12 cellular contexts compared by ENCODE assay signal in the genomic region with DNA sequence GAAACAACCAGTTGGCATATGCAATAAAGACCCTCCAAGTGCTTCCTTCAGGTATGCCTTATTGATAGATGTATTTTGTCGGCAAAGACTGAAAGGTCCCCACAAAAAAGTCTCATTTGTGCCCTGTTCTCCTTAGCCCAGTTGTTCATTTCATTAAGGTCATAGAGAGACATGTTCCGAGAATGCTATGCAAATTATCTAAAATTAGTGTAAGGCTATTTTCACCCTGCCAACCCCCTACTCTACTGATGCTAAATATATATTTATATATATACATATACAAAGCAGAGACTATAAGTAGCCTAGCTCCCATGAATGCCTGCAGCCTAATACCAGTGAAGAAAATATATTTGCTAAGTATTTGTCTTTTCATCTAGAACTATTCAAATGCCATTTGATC.
DNase-seq lines count a peak whose midpoint lies in the region; ATAC-seq and TF ChIP-seq lines count a peak whose summit lies in the region.
"Had no signal": no experiment of that assay in that cellular context is flagged by ENCODE, and none has a peak within 500 bp of the region (broad histone marks: within the 10 kb centered on the region; RNA-seq: fewer than 3 reads in every experiment).

No MANE protein-coding gene starts in this region.

- in situ Hi-C loops in G401 (cut with HindIII; ENCODE audit: low sequenced_read_pairs) = no loop called here

- CTCF ChIA-PET in SK-N-SH (lab: Yijun Ruan, JAX) = no interaction called here

- no peak for TF ChIP-seq EP300 in SK-N-SH (IDR thresholded peaks at IDR 0.05; ENCODE audit: borderline replicate concordance in 1 of 2, low read depth in 1 of 2, low read length in 1 of 2)

- H3K79me2 ChIP-seq in SK-N-SH (ENCODE audit: insufficient read depth) = no peaks in the 10 kb centered on the region

- 0 out of 2 replicates have a peak overlapping the region, but pooled peaks have one; percentile 57 for H3K27ac ChIP-seq in BLaER1
- H3K27ac ChIP-seq in SK-N-SH (ENCODE audit: low read depth in 2 of 2, low read length in 1 of 2) = no peak overlapping the region
- H3K27ac ChIP-seq: PC-9 had no signal

- DNase-seq in SK-N-SH (no peak), G401 (ENCODE audit: low spot score) (no peak), GM10266 (ENCODE audit: extremely low spot score) (no peak)
- DNase-seq in activated T-cell treated with anti-CD3 and anti-CD28 coated beads, Interleukin-2, amount 50 U/mL, for 1 hour = no peak
- DNase-seq: 8988T, NCI-H2227 treated with DMSO at 0.1 percent for 48 hours, PC-9, T1000 had no signal

- 63% methylated on average over 2 of the region's 2 CpGs for WGBS in SK-N-SH (ENCODE audit: low lambda C conversion rate)

- TF ChIP-seq CTCF in SK-N-SH (IDR thresholded peaks at IDR 0.05) (no peak), GM10266 (IDR thresholded peaks at IDR 0.05; ENCODE audit: control insufficient read depth, insufficient read depth, low read depth, missing control alignments) (no peak)

- peaks cover 26% of the 10 kb centered on the region for H3K9me3 ChIP-seq in BLaER1
- H3K9me3 ChIP-seq in SK-N-SH = no peaks in the 10 kb centered on the region

- H3K9ac ChIP-seq in BLaER1 (no peak overlapping the region), SK-N-SH (no peak overlapping the region)

- H3K4me1 ChIP-seq in BLaER1 (peaks cover 28% of the 10 kb centered on the region), SK-N-SH (ENCODE audit: control insufficient read depth in 1 of 2, insufficient read depth in 2 of 2, low read depth in 1 of 2, low read length in 1 of 2) (no peaks in the 10 kb centered on the region)

- H3K4me2 ChIP-seq in BLaER1 = peak overlapping the region; percentile 75
- no peak overlapping the region for H3K4me2 ChIP-seq in SK-N-SH
- H3K4me2 ChIP-seq: PC-9 had no signal

- no peak for TF ChIP-seq RAD21 in SK-N-SH (IDR thresholded peaks at IDR 0.05; ENCODE audit: low read length)

- no peaks in the 10 kb centered on the region for H3F3A ChIP-seq in SK-N-SH (replicated peaks; ENCODE audit: insufficient read depth)

- H3K36me3 ChIP-seq in BLaER1 (no peaks in the 10 kb centered on the region), SK-N-SH (replicated peaks in 1 of 2; ENCODE audit: control insufficient read depth in 1 of 2, insufficient read depth in 2 of 2, low read length in 1 of 2) (no peaks in the 10 kb centered on the region)

- ATAC-seq in GM19043 (IDR thresholded peaks at IDR 0.05; ENCODE audit: low read depth, unreplicated experiment) = peak; percentile 65
- ATAC-seq in GM21737 (IDR thresholded peaks at IDR 0.05; ENCODE audit: unreplicated experiment) = peak; percentile 59
- peak; percentile 51 for ATAC-seq in HG03159 (IDR thresholded peaks at IDR 0.05; ENCODE audit: unreplicated experiment)

- no peaks in the 10 kb centered on the region for H3K9me2 ChIP-seq in SK-N-SH

- H3K27me3 ChIP-seq in BLaER1 (no peaks in the 10 kb centered on the region), SK-N-SH (ENCODE audit: insufficient read depth) (no peaks in the 10 kb centered on the region)

- POLR2A ChIA-PET in SK-N-SH (lab: Yijun Ruan, JAX) = no interaction called here

- H4K20me1 ChIP-seq in BLaER1 (no peaks in the 10 kb centered on the region), SK-N-SH (ENCODE audit: insufficient read depth) (no peaks in the 10 kb centered on the region)

- no peak overlapping the region for H3K4me3 ChIP-seq in BLaER1
- no peak overlapping the region for H3K4me3 ChIP-seq in SK-N-SH (ENCODE audit: low read depth in 2 of 2, low read length in 1 of 2)
- H3K4me3 ChIP-seq: PC-9 had no signal

- H2AFZ ChIP-seq in SK-N-SH (ENCODE audit: low read depth) = no peak overlapping the region
- H2AFZ ChIP-seq: PC-9 had no signal

TF ChIP-seq in SK-N-SH, 30 proteins besides CTCF, POLR2A, EP300 and RAD21:
- TF ChIP-seq GATA2 (CRISPR knock-in tag; IDR thresholded peaks at IDR 0.05) (no peak), POLR2AphosphoS5 (IDR thresholded peaks at IDR 0.05; ENCODE audit: low read depth, low read length) (no peak), RFX5 (IDR thresholded peaks at IDR 0.05; ENCODE audit: low read length) (no peak), TAF1 (IDR thresholded peaks at IDR 0.05; ENCODE audit: borderline replicate concordance, low read depth, low read length) (no peak), GABPA (IDR thresholded peaks at IDR 0.05; ENCODE audit: low read depth) (no peak), SMC3 (IDR thresholded peaks at IDR 0.05; ENCODE audit: low read depth, low read length) (no peak), FOXM1 (IDR thresholded peaks at IDR 0.05; ENCODE audit: low read depth) (no peak)
- TF ChIP-seq, protein P1, sequence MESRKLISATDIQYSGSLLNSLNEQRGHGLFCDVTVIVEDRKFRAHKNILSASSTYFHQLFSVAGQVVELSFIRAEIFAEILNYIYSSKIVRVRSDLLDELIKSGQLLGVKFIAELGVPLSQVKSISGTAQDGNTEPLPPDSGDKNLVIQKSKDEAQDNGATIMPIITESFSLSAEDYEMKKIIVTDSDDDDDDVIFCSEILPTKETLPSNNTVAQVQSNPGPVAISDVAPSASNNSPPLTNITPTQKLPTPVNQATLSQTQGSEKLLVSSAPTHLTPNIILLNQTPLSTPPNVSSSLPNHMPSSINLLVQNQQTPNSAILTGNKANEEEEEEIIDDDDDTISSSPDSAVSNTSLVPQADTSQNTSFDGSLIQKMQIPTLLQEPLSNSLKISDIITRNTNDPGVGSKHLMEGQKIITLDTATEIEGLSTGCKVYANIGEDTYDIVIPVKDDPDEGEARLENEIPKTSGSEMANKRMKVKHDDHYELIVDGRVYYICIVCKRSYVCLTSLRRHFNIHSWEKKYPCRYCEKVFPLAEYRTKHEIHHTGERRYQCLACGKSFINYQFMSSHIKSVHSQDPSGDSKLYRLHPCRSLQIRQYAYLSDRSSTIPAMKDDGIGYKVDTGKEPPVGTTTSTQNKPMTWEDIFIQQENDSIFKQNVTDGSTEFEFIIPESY (IDR thresholded peaks at IDR 0.05; ENCODE audit: borderline replicate concordance, low read depth) = no peak
- TF ChIP-seq, protein P2, sequence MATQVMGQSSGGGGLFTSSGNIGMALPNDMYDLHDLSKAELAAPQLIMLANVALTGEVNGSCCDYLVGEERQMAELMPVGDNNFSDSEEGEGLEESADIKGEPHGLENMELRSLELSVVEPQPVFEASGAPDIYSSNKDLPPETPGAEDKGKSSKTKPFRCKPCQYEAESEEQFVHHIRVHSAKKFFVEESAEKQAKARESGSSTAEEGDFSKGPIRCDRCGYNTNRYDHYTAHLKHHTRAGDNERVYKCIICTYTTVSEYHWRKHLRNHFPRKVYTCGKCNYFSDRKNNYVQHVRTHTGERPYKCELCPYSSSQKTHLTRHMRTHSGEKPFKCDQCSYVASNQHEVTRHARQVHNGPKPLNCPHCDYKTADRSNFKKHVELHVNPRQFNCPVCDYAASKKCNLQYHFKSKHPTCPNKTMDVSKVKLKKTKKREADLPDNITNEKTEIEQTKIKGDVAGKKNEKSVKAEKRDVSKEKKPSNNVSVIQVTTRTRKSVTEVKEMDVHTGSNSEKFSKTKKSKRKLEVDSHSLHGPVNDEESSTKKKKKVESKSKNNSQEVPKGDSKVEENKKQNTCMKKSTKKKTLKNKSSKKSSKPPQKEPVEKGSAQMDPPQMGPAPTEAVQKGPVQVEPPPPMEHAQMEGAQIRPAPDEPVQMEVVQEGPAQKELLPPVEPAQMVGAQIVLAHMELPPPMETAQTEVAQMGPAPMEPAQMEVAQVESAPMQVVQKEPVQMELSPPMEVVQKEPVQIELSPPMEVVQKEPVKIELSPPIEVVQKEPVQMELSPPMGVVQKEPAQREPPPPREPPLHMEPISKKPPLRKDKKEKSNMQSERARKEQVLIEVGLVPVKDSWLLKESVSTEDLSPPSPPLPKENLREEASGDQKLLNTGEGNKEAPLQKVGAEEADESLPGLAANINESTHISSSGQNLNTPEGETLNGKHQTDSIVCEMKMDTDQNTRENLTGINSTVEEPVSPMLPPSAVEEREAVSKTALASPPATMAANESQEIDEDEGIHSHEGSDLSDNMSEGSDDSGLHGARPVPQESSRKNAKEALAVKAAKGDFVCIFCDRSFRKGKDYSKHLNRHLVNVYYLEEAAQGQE (IDR thresholded peaks at IDR 0.05; ENCODE audit: low read depth, low read length) = no peak
